Comparison of ENCODE assay signal across 22 cellular contexts in the genomic region with DNA sequence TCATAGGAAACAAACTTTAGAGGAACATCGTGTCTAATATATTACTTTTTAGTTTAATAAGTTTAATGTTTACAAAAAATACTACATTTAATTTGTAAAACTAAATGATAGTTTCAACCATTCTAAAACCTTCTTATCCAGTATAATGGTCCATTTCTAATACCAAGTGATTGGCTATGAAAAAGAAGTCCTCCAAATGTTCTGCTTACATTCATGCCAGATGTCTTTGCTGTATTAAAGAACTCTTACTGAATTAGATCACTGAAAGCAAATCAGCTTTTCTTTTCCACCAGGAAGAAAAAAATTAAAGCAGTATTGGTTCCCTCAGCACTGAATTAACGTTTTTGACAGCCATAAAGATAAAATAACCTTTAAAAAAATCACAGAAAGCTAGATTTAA. TPM values are rescaled to one million over a fixed set of nuclear protein-coding genes. Genes with fewer than 3 reads are reported as not detected.
DNase-seq lines count a peak whose midpoint lies in the region; FAIRE-seq and TF ChIP-seq lines count a peak whose summit lies in the region.
"Had no signal": no experiment of that assay in that cellular context is flagged by ENCODE, and none has a peak within 500 bp of the region (broad histone marks: within the 10 kb centered on the region; RNA-seq: fewer than 3 reads in every experiment).

No MANE protein-coding gene starts in this region.

- H3K4me3 Mint-ChIP-seq in neural progenitor cell: peak overlapping the region; percentile 99
- H3K4me3 Mint-ChIP-seq: activated naive CD8-positive, alpha-beta T cell treated with anti-CD3 and anti-CD28 coated beads, Interleukin-2, amount 10 ng/mL, durations not matched to agents 7 days and 5 days; activated T-helper 1 cell treated with anti-CD3 and anti-CD28 coated beads, Interleukin-12 subunit alpha, Interleukin-12 subunit beta, Interleukin-2, Interleukin-4 antibody, amounts not matched to agents 30 ng/mL and 10 ng/mL and 1 ng/mL, durations not matched to agents 14 hours and 24 hours and 36 hours had no signal

- H3K36me3 Mint-ChIP-seq in neural progenitor cell: no peaks in the 10 kb centered on the region
- H3K36me3 Mint-ChIP-seq: activated naive CD8-positive, alpha-beta T cell treated with anti-CD3 and anti-CD28 coated beads, Interleukin-2, amount 10 ng/mL, durations not matched to agents 7 days and 5 days had no signal

- peak; percentile 83 for FAIRE-seq in A204.1 (lab: Jason Lieb, UNC)
- FAIRE-seq in GM12891 (lab: Jason Lieb, UNC): no peak
- FAIRE-seq: frontal cortex, TTC549 had no signal

- H3K4me3 ChIP-seq in fibroblast of mammary gland (ENCODE audit: control insufficient read depth, low read depth, low read length): no peak overlapping the region
- peak overlapping the region; percentile 94 for H3K4me3 ChIP-seq in neural progenitor cell
- H3K4me3 ChIP-seq: body of pancreas, ovary, uterus had no signal

- DNase-seq in NCI-H446 treated with DMSO at 0.1 percent for 48 hours (lab: John Stamatoyannopoulos, UW): peak; percentile 72
- DNase-seq in fibroblast of mammary gland (ENCODE audit: low read depth): peak; percentile 27
- no peak for DNase-seq in neural progenitor cell (ENCODE audit: low spot score)
- no peak for DNase-seq in HuH-7.5 (ENCODE audit: low spot score)
- DNase-seq in activated naive CD4-positive, alpha-beta T cell (lab: John Stamatoyannopoulos, UW): no peak
- no peak for DNase-seq in GM12891 (ENCODE audit: insufficient read length, low spot score)
- no peak for DNase-seq in NAMALWA (ENCODE audit: low spot score)
- DNase-seq: activated CD4-positive, alpha-beta T cell treated with anti-CD3 and anti-CD28 coated beads for 48 hours; activated naive CD8-positive, alpha-beta T cell treated with anti-CD3 and anti-CD28 coated beads, Interleukin-2, amount 10 ng/mL, durations not matched to agents 7 days and 5 days; body of pancreas; cortex of kidney; KBM-7; mammary epithelial cell; NCI-H2081; NCI-H510A; ovary; PC-3; uterus had no signal

- peaks cover 63% of the 10 kb centered on the region for H3K79me2 ChIP-seq in neural progenitor cell (ENCODE audit: low read depth)

- H4K20me1 ChIP-seq in neural progenitor cell (ENCODE audit: low read depth): no peaks in the 10 kb centered on the region

- peaks cover 41% of the 10 kb centered on the region for H3K4me1 Mint-ChIP-seq in neural progenitor cell
- H3K4me1 Mint-ChIP-seq: activated naive CD8-positive, alpha-beta T cell treated with anti-CD3 and anti-CD28 coated beads, Interleukin-2, amount 10 ng/mL, durations not matched to agents 7 days and 5 days had no signal

- no peaks in the 10 kb centered on the region for H3K9me3 ChIP-seq in neural progenitor cell (ENCODE audit: low read depth)
- H3K9me3 ChIP-seq: body of pancreas, ovary, uterus had no signal

- TF ChIP-seq CTCF in fibroblast of mammary gland (conservative IDR thresholded peaks at IDR 0.05; ENCODE audit: control insufficient read depth, insufficient read depth, low read depth, low read length) (no peak), neural progenitor cell (IDR thresholded peaks at IDR 0.05) (no peak)

- peaks cover 31% of the 10 kb centered on the region for H3F3A ChIP-seq in neural progenitor cell (ENCODE audit: low read depth)

- H3K9ac ChIP-seq in neural progenitor cell: no peak overlapping the region

- TF ChIP-seq POLR2A in GM12891 (IDR thresholded peaks at IDR 0.05; ENCODE audit: low read depth, low read length): no peak

- no peak overlapping the region for H2AFZ ChIP-seq in neural progenitor cell (replicated peaks)

- H3K27ac Mint-ChIP-seq in neural progenitor cell: peak overlapping the region; percentile 62
- H3K27ac Mint-ChIP-seq: activated naive CD8-positive, alpha-beta T cell treated with anti-CD3 and anti-CD28 coated beads, Interleukin-2, amount 10 ng/mL, durations not matched to agents 7 days and 5 days; activated T-helper 1 cell treated with anti-CD3 and anti-CD28 coated beads, Interleukin-12 subunit alpha, Interleukin-12 subunit beta, Interleukin-2, Interleukin-4 antibody, amounts not matched to agents 30 ng/mL and 10 ng/mL and 1 ng/mL, durations not matched to agents 14 hours and 24 hours and 36 hours had no signal

- peaks cover 2% of the 10 kb centered on the region for H3K27me3 Mint-ChIP-seq in neural progenitor cell (ENCODE audit: insufficient read depth, low read depth)

- peaks cover 2% of the 10 kb centered on the region for H3K27me3 ChIP-seq in neural progenitor cell
- H3K27me3 ChIP-seq: ovary, uterus had no signal

- peaks cover 26% of the 10 kb centered on the region for H3K4me1 ChIP-seq in neural progenitor cell
- H3K4me1 ChIP-seq: body of pancreas, uterus had no signal

- H3K4me2 ChIP-seq in neural progenitor cell: peak overlapping the region; percentile 93

- H3K9me3 Mint-ChIP-seq in neural progenitor cell: no peaks in the 10 kb centered on the region
- H3K9me3 Mint-ChIP-seq: activated naive CD8-positive, alpha-beta T cell treated with anti-CD3 and anti-CD28 coated beads, Interleukin-2, amount 10 ng/mL, durations not matched to agents 7 days and 5 days; activated T-helper 1 cell treated with anti-CD3 and anti-CD28 coated beads, Interleukin-12 subunit alpha, Interleukin-12 subunit beta, Interleukin-2, Interleukin-4 antibody, amounts not matched to agents 30 ng/mL and 10 ng/mL and 1 ng/mL, durations not matched to agents 14 hours and 24 hours and 36 hours had no signal

- H3K36me3 ChIP-seq in neural progenitor cell: peaks cover 5% of the 10 kb centered on the region
- H3K36me3 ChIP-seq: ovary, uterus had no signal

- peak overlapping the region; percentile 10 for H3K27ac ChIP-seq in neural progenitor cell
- H3K27ac ChIP-seq: body of pancreas, ovary had no signal

TF ChIP-seq in GM12891, 5 proteins besides CTCF, POLR2A, EP300 and RAD21:
- no peak for TF ChIP-seq POU2F2 (IDR thresholded peaks at IDR 0.05; ENCODE audit: low read depth, low read length)

RNA-seq across cellular contexts. Expression of a gene that starts 3.7 kb away (rescaled TPM):
- 17.9 and 37.9 TPM in 2 replicates for total RNA-seq in neural progenitor cell (ENCODE audit: low replicate concordance)
- polyA plus RNA-seq in GM12891 (2012; ENCODE audit: low read depth, missing spikeins): 0.03 TPM
- total RNA-seq: mammary epithelial cell had no signal
- polyA plus RNA-seq: mammary epithelial cell had no signal

Comparison
In these comparisons a context has a peak if more than half of its experiments do, and no peak if none do; other contexts are left out.
1. DNase-seq: peak in NCI-H446 treated with DMSO at 0.1 percent for 48 hours (single experiment) and fibroblast of mammary gland (single experiment); none in neural progenitor cell (single experiment), HuH-7.5 (single experiment), activated naive CD4-positive, alpha-beta T cell (0 of 4), GM12891 (single experiment) and NAMALWA (single experiment).